Comparison of ENCODE assay signal across 20 cellular contexts in genomic region chr4:3721186-3721585, GRCh38. TPM values are rescaled to one million over a fixed set of nuclear protein-coding genes. Genes with fewer than 3 reads are reported as not detected.
DNase-seq lines count a peak whose midpoint lies in the region; ATAC-seq and TF ChIP-seq lines count a peak whose summit lies in the region.
"Had no signal": no experiment of that assay in that cellular context is flagged by ENCODE, and none has a peak within 500 bp of the region (broad histone marks: within the 10 kb centered on the region; RNA-seq: fewer than 3 reads in every experiment).

No MANE protein-coding gene starts in this region.

- ATAC-seq in thoracic aorta (ENCODE audit: insufficient number of reproducible peaks, low FRiP score, low read depth) (no peak), HG02763 (IDR thresholded peaks at IDR 0.05; ENCODE audit: unreplicated experiment) (no peak)
- ATAC-seq: A549, PC-3 had no signal

- TF ChIP-seq CTCF in thoracic aorta (IDR thresholded peaks at IDR 0.05) = no peak

- DNase-seq in DMS 273 treated with DMSO at 0.1 percent for 48 hours (lab: John Stamatoyannopoulos, UW) (peak; percentile 1), caudate nucleus (lab: John Stamatoyannopoulos, UW) (no peak), thoracic aorta (ENCODE audit: low spot score) (no peak), DMS53 treated with DMSO at 0.1 percent for 48 hours (lab: John Stamatoyannopoulos, UW; ENCODE audit: unreplicated experiment) (no peak), pons (ENCODE audit: low spot score) (no peak)
- DNase-seq: AML-193; Caco-2; CD4-positive, alpha-beta memory T cell; NCI-H1048; NCI-H187; NCI-H2081 treated with DMSO at 0.1 percent for 48 hours; NCI-H774; NK-92 treated with Interleukin-12 subunit alpha and Interleukin-12 subunit beta, amount 100 ng/mL, for 24 hours; PC-3 had no signal

- H3K9me3 ChIP-seq in BLaER1 = peaks cover 17% of the 10 kb centered on the region
- H3K9me3 ChIP-seq in thoracic aorta = peaks cover 3% of the 10 kb centered on the region

- H4K20me1 ChIP-seq in BLaER1 = no peaks in the 10 kb centered on the region; the same call in 1 of the 2 replicates

- H3K4me3 ChIP-seq in BLaER1 (no peak overlapping the region), thoracic aorta (no peak overlapping the region)
- H3K4me3 ChIP-seq: A549, SJSA1 had no signal

- no peaks in the 10 kb centered on the region for H3K36me3 ChIP-seq in BLaER1
- H3K36me3 ChIP-seq in thoracic aorta = no peaks in the 10 kb centered on the region
- H3K36me3 ChIP-seq: SJSA1 had no signal

- H3K27me3 ChIP-seq in BLaER1 = peaks cover 18% of the 10 kb centered on the region
- no peaks in the 10 kb centered on the region for H3K27me3 ChIP-seq in thoracic aorta (replicated peaks; ENCODE audit: insufficient read depth)

- H3K27ac ChIP-seq in BLaER1 (no peak overlapping the region), caudate nucleus (ENCODE audit: low read depth, low read length) (peak overlapping the region; percentile 16), thoracic aorta (peak overlapping the region; percentile 92 to 96)
- H3K27ac ChIP-seq: A549, HL-60, KMS-11, SJSA1 had no signal

- no peak overlapping the region for H3K9ac ChIP-seq in BLaER1
- H3K9ac ChIP-seq: KMS-11 had no signal

- peak overlapping the region; percentile 48 for H3K4me2 ChIP-seq in BLaER1
- H3K4me2 ChIP-seq: A549, KMS-11 had no signal

- H3K4me1 ChIP-seq in BLaER1 (peaks cover 31% of the 10 kb centered on the region), thoracic aorta (ENCODE audit: control insufficient read depth in 1 of 2, low read depth in 2 of 2) (peaks cover 37 to 56% of the 10 kb centered on the region in 2 donors)
- H3K4me1 ChIP-seq: A549, Caco-2, SJSA1 had no signal

RNA-seq across cellular contexts. Expression of gene ADRA2C, which starts 45.0 kb away (rescaled TPM):
- 100 to 1,000 TPM; 105 to 232 TPM for total RNA-seq in thoracic aorta
- total RNA-seq: CD4-positive, alpha-beta memory T cell; PC-3; SJSA1 had no signal
